Comparison of ENCODE assay signal across 2 cellular contexts in genomic region chr14:55908071-55908470, GRCh38.
TF ChIP-seq lines count a peak whose summit lies in the region.

No MANE protein-coding gene starts in this region.

TF ChIP-seq in GM23338, 12 proteins besides CTCF, POLR2A, EP300 and RAD21 (continued from another document):
- TF ChIP-seq, protein P1, sequence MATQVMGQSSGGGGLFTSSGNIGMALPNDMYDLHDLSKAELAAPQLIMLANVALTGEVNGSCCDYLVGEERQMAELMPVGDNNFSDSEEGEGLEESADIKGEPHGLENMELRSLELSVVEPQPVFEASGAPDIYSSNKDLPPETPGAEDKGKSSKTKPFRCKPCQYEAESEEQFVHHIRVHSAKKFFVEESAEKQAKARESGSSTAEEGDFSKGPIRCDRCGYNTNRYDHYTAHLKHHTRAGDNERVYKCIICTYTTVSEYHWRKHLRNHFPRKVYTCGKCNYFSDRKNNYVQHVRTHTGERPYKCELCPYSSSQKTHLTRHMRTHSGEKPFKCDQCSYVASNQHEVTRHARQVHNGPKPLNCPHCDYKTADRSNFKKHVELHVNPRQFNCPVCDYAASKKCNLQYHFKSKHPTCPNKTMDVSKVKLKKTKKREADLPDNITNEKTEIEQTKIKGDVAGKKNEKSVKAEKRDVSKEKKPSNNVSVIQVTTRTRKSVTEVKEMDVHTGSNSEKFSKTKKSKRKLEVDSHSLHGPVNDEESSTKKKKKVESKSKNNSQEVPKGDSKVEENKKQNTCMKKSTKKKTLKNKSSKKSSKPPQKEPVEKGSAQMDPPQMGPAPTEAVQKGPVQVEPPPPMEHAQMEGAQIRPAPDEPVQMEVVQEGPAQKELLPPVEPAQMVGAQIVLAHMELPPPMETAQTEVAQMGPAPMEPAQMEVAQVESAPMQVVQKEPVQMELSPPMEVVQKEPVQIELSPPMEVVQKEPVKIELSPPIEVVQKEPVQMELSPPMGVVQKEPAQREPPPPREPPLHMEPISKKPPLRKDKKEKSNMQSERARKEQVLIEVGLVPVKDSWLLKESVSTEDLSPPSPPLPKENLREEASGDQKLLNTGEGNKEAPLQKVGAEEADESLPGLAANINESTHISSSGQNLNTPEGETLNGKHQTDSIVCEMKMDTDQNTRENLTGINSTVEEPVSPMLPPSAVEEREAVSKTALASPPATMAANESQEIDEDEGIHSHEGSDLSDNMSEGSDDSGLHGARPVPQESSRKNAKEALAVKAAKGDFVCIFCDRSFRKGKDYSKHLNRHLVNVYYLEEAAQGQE (IDR thresholded peaks at IDR 0.05; ENCODE audit: unreplicated experiment), result no peak
- TF ChIP-seq NANOG (IDR thresholded peaks at IDR 0.05; ENCODE audit: borderline replicate concordance) (no peak), CREB1 (CRISPR knock-in tag; IDR thresholded peaks at IDR 0.05; ENCODE audit: low read depth) (no peak), ZNF462 (CRISPR knock-in tag; IDR thresholded peaks at IDR 0.05) (no peak), ZNF331 (CRISPR knock-in tag; IDR thresholded peaks at IDR 0.05; ENCODE audit: low read depth) (no peak), EZH2 (IDR thresholded peaks at IDR 0.05; ENCODE audit: low read depth, unreplicated experiment) (no peak), STAT1 (IDR thresholded peaks at IDR 0.05; ENCODE audit: unreplicated experiment) (no peak), JUNB (IDR thresholded peaks at IDR 0.05; ENCODE audit: unreplicated experiment) (no peak), ZNF114 (CRISPR knock-in tag; IDR thresholded peaks at IDR 0.05) (no peak)
- TF ChIP-seq, protein P2, sequence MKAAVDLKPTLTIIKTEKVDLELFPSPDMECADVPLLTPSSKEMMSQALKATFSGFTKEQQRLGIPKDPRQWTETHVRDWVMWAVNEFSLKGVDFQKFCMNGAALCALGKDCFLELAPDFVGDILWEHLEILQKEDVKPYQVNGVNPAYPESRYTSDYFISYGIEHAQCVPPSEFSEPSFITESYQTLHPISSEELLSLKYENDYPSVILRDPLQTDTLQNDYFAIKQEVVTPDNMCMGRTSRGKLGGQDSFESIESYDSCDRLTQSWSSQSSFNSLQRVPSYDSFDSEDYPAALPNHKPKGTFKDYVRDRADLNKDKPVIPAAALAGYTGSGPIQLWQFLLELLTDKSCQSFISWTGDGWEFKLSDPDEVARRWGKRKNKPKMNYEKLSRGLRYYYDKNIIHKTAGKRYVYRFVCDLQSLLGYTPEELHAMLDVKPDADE (IDR thresholded peaks at IDR 0.05), result no peak
TF ChIP-seq in GM23338: peak in this region for 0.

TF ChIP-seq in HepG2, 621 proteins besides CTCF, POLR2A, EP300 and RAD21 (continued from another document):
- no peak for TF ChIP-seq XRCC5 (optimal IDR thresholded peaks at IDR 0.05; ENCODE audit: low read length)
- no peak for TF ChIP-seq ZSCAN12 (CRISPR knock-in tag; IDR thresholded peaks at IDR 0.05)
- no peak for TF ChIP-seq ZBTB38 (CRISPR knock-in tag; IDR thresholded peaks at IDR 0.05)
- TF ChIP-seq ZNF567 (CRISPR knock-in tag; IDR thresholded peaks at IDR 0.05; ENCODE audit: borderline replicate concordance), result no peak
- TF ChIP-seq, protein P3, sequence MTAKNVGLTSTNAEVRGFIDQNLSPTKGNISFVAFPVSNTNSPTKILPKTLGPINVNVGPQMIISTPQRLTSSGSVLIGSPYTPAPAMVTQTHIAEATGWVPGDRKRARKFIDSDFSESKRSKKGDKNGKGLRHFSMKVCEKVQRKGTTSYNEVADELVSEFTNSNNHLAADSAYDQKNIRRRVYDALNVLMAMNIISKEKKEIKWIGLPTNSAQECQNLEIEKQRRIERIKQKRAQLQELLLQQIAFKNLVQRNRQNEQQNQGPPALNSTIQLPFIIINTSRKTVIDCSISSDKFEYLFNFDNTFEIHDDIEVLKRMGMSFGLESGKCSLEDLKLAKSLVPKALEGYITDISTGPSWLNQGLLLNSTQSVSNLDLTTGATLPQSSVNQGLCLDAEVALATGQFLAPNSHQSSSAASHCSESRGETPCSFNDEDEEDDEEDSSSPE (CRISPR knock-in tag; IDR thresholded peaks at IDR 0.05), result no peak
- TF ChIP-seq, protein P4, sequence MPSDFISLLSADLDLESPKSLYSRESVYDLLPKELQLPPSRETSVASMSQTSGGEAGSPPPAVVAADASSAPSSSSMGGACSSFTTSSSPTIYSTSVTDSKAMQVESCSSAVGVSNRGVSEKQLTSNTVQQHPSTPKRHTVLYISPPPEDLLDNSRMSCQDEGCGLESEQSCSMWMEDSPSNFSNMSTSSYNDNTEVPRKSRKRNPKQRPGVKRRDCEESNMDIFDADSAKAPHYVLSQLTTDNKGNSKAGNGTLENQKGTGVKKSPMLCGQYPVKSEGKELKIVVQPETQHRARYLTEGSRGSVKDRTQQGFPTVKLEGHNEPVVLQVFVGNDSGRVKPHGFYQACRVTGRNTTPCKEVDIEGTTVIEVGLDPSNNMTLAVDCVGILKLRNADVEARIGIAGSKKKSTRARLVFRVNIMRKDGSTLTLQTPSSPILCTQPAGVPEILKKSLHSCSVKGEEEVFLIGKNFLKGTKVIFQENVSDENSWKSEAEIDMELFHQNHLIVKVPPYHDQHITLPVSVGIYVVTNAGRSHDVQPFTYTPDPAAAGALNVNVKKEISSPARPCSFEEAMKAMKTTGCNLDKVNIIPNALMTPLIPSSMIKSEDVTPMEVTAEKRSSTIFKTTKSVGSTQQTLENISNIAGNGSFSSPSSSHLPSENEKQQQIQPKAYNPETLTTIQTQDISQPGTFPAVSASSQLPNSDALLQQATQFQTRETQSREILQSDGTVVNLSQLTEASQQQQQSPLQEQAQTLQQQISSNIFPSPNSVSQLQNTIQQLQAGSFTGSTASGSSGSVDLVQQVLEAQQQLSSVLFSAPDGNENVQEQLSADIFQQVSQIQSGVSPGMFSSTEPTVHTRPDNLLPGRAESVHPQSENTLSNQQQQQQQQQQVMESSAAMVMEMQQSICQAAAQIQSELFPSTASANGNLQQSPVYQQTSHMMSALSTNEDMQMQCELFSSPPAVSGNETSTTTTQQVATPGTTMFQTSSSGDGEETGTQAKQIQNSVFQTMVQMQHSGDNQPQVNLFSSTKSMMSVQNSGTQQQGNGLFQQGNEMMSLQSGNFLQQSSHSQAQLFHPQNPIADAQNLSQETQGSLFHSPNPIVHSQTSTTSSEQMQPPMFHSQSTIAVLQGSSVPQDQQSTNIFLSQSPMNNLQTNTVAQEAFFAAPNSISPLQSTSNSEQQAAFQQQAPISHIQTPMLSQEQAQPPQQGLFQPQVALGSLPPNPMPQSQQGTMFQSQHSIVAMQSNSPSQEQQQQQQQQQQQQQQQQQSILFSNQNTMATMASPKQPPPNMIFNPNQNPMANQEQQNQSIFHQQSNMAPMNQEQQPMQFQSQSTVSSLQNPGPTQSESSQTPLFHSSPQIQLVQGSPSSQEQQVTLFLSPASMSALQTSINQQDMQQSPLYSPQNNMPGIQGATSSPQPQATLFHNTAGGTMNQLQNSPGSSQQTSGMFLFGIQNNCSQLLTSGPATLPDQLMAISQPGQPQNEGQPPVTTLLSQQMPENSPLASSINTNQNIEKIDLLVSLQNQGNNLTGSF (CRISPR knock-in tag; IDR thresholded peaks at IDR 0.05), result no peak
- TF ChIP-seq SMARCE1 (IDR thresholded peaks at IDR 0.05; ENCODE audit: borderline replicate concordance), result no peak
- no peak for TF ChIP-seq TMF1 (CRISPR knock-in tag; IDR thresholded peaks at IDR 0.05; ENCODE audit: low read depth)
- TF ChIP-seq NFIB (CRISPR knock-in tag; IDR thresholded peaks at IDR 0.05; ENCODE audit: borderline replicate concordance), result no peak
- TF ChIP-seq, protein P5, sequence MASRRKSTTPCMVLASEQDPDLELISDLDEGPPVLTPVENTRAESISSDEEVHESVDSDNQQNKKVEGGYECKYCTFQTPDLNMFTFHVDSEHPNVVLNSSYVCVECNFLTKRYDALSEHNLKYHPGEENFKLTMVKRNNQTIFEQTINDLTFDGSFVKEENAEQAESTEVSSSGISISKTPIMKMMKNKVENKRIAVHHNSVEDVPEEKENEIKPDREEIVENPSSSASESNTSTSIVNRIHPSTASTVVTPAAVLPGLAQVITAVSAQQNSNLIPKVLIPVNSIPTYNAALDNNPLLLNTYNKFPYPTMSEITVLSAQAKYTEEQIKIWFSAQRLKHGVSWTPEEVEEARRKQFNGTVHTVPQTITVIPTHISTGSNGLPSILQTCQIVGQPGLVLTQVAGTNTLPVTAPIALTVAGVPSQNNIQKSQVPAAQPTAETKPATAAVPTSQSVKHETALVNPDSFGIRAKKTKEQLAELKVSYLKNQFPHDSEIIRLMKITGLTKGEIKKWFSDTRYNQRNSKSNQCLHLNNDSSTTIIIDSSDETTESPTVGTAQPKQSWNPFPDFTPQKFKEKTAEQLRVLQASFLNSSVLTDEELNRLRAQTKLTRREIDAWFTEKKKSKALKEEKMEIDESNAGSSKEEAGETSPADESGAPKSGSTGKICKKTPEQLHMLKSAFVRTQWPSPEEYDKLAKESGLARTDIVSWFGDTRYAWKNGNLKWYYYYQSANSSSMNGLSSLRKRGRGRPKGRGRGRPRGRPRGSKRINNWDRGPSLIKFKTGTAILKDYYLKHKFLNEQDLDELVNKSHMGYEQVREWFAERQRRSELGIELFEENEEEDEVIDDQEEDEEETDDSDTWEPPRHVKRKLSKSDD (CRISPR knock-in tag; IDR thresholded peaks at IDR 0.05; ENCODE audit: low read depth), result no peak
- TF ChIP-seq, protein P1 (IDR thresholded peaks at IDR 0.05; ENCODE audit: borderline replicate concordance in 1 of 2, low read depth in 1 of 2, low read length in 2 of 2), result no peak
- TF ChIP-seq ZNF12 (CRISPR knock-in tag; IDR thresholded peaks at IDR 0.05), result no peak
- TF ChIP-seq SNAI1 (CRISPR knock-in tag; IDR thresholded peaks at IDR 0.05; ENCODE audit: borderline replicate concordance), result no peak
- TF ChIP-seq, protein P6, sequence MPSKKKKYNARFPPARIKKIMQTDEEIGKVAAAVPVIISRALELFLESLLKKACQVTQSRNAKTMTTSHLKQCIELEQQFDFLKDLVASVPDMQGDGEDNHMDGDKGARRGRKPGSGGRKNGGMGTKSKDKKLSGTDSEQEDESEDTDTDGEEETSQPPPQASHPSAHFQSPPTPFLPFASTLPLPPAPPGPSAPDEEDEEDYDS (CRISPR knock-in tag; IDR thresholded peaks at IDR 0.05), result no peak
- no peak for TF ChIP-seq ZMYM2 (CRISPR knock-in tag; IDR thresholded peaks at IDR 0.05)
